Comparison of ENCODE assay signal across 25 cellular contexts in the genomic region with DNA sequence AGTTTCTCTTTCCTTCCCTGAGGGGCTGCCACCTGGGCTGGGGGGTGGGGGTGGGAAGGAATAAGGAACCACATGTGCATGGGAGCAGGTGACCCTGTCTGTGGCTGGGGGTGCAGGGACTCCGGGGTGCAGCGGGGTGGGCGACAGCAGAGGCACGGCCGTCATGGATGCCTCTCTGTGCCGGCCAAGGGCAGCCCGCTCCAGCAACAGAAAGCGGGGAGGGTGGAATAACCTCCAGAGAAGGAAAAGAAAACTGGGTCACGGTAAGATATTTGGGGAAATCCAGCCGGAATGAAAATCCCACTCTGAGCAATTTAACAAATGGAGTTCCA.
"Had no signal": no experiment of that assay in that cellular context is flagged by ENCODE, and none has a peak within 500 bp of the region (broad histone marks: within the 10 kb centered on the region; RNA-seq: fewer than 3 reads in every experiment).

No MANE protein-coding gene starts in this region.

- H3K27ac ChIP-seq: epithelial cell of prostate, gastrocnemius medialis, lower lobe of right lung, neutrophil, parathyroid adenoma, skin epidermis, spleen, suprapubic skin, transverse colon, upper lobe of right lung, uterus had no signal

- ATAC-seq: esophagus mucosa; gastrocnemius medialis; left ventricle myocardium superior; lower lobe of right lung; naive thymus-derived CD8-positive, alpha-beta T cell; stimulated activated memory B cell treated with anti-CD40 and anti-IgM and Interleukin-4, amounts not matched to agents 10 μg/mL and 1 μg/mL and 100 μg/mL, for 72 hours; upper lobe of right lung had no signal

- H3K27me3 ChIP-seq: dorsolateral prefrontal cortex, gastrocnemius medialis, neutrophil, spleen, suprapubic skin, transverse colon, upper lobe of right lung, uterus had no signal

- H3K27ac Mint-ChIP-seq: nephron progenitor cell; progenitor cell of endocrine pancreas; stimulated activated naive CD8-positive, alpha-beta T cell treated with anti-CD3 and anti-CD28 coated beads, Interleukin-15, Interleukin-2, amounts not matched to agents 100 ng/mL and 50 ng/mL, for 24 hours had no signal

- H3K9me3 ChIP-seq: gastrocnemius medialis, lower lobe of right lung, neutrophil, spleen, suprapubic skin, transverse colon, upper lobe of right lung, uterus had no signal

- FAIRE-seq: colon, keratinocyte had no signal

- H3K4me1 ChIP-seq: uterus had no signal

- H3K36me3 ChIP-seq: gastrocnemius medialis, transverse colon, uterus had no signal

- DNase-seq: dorsolateral prefrontal cortex; effector CD4-positive, alpha-beta T cell; foreskin fibroblast; gastrocnemius medialis; head of caudate nucleus; lower lobe of right lung; nephron progenitor cell; spleen; stimulated activated CD4-positive, alpha-beta T cell treated with anti-CD3 and anti-CD28 coated beads, Interleukin-4, amount 100 ng/mL, for 4 hours; transverse colon; upper lobe of right lung; uterus had no signal

- H3K9me3 Mint-ChIP-seq: naive thymus-derived CD8-positive, alpha-beta T cell; nephron progenitor cell; stimulated activated memory B cell treated with anti-CD40 and anti-IgM and Interleukin-4, amounts not matched to agents 10 μg/mL and 1 μg/mL and 100 μg/mL, for 72 hours; stimulated activated naive CD8-positive, alpha-beta T cell treated with anti-CD3 and anti-CD28 coated beads, Interleukin-15, Interleukin-2, amounts not matched to agents 100 ng/mL and 50 ng/mL, for 24 hours had no signal

- H3K4me3 ChIP-seq: dorsolateral prefrontal cortex, gastrocnemius medialis, lower lobe of right lung, skin epidermis, spleen, suprapubic skin, transverse colon, upper lobe of right lung, uterus had no signal

- H3K27me3 Mint-ChIP-seq: naive thymus-derived CD8-positive, alpha-beta T cell; progenitor cell of endocrine pancreas; stimulated activated memory B cell treated with anti-CD40 and anti-IgM and Interleukin-4, amounts not matched to agents 10 μg/mL and 1 μg/mL and 100 μg/mL, for 72 hours; stimulated activated naive CD8-positive, alpha-beta T cell treated with anti-CD3 and anti-CD28 coated beads, Interleukin-15, Interleukin-2, amounts not matched to agents 100 ng/mL and 50 ng/mL, for 24 hours had no signal

- H2AFZ ChIP-seq: parathyroid adenoma had no signal

- H3K36me3 Mint-ChIP-seq: naive thymus-derived CD8-positive, alpha-beta T cell had no signal

- H3K4me3 Mint-ChIP-seq: naive thymus-derived CD8-positive, alpha-beta T cell; nephron progenitor cell; stimulated activated memory B cell treated with anti-CD40 and anti-IgM and Interleukin-4, amounts not matched to agents 10 μg/mL and 1 μg/mL and 100 μg/mL, for 72 hours; stimulated activated naive CD8-positive, alpha-beta T cell treated with anti-CD3 and anti-CD28 coated beads, Interleukin-15, Interleukin-2, amounts not matched to agents 100 ng/mL and 50 ng/mL, for 24 hours had no signal

- H3K9ac ChIP-seq: parathyroid adenoma had no signal
